24 cellular contexts compared by ENCODE assay signal in genomic region chr2:65869286-65869685, GRCh38.
DNase-seq lines count a peak whose midpoint lies in the region; ATAC-seq and TF ChIP-seq lines count a peak whose summit lies in the region.
"Had no signal": no experiment of that assay in that cellular context is flagged by ENCODE, and none has a peak within 500 bp of the region (broad histone marks: within the 10 kb centered on the region; RNA-seq: fewer than 3 reads in every experiment).

No MANE protein-coding gene starts in this region.

- H3K9me3 Mint-ChIP-seq in neural progenitor cell = no peaks in the 10 kb centered on the region
- H3K9me3 Mint-ChIP-seq: CD8-positive, alpha-beta memory T cell had no signal

- no peaks in the 10 kb centered on the region for H4K20me1 ChIP-seq in neural progenitor cell (ENCODE audit: low read depth)
- H4K20me1 ChIP-seq: BLaER1 had no signal

- H3K36me3 ChIP-seq in parathyroid adenoma (ENCODE audit: control insufficient read depth, insufficient read depth, low read length) = no peaks in the 10 kb centered on the region
- no peaks in the 10 kb centered on the region for H3K36me3 ChIP-seq in neural progenitor cell
- H3K36me3 ChIP-seq: BLaER1 had no signal

- no peaks in the 10 kb centered on the region for H3K4me1 ChIP-seq in parathyroid adenoma
- H3K4me1 ChIP-seq in neural progenitor cell = peaks cover 3% of the 10 kb centered on the region
- H3K4me1 ChIP-seq: A549, BLaER1 had no signal

- H3K27ac Mint-ChIP-seq in neural progenitor cell = no peak overlapping the region
- H3K27ac Mint-ChIP-seq: B cell; CD14-positive monocyte; CD4-positive, alpha-beta memory T cell; CD4-positive, CD25-positive, alpha-beta regulatory T cell; CD8-positive, alpha-beta memory T cell had no signal

- H3K4me1 Mint-ChIP-seq in neural progenitor cell = peaks cover 13% of the 10 kb centered on the region
- H3K4me1 Mint-ChIP-seq: B cell; CD14-positive monocyte; CD4-positive, alpha-beta memory T cell; CD4-positive, CD25-positive, alpha-beta regulatory T cell; CD8-positive, alpha-beta memory T cell had no signal

- TF ChIP-seq CTCF in parathyroid adenoma (IDR thresholded peaks at IDR 0.05) (no peak), neural progenitor cell (IDR thresholded peaks at IDR 0.05) (no peak)

- no peak overlapping the region for H3K4me2 ChIP-seq in parathyroid adenoma (ENCODE audit: low read length)
- no peak overlapping the region for H3K4me2 ChIP-seq in neural progenitor cell
- H3K4me2 ChIP-seq: A549, BLaER1 had no signal

- H3K4me3 ChIP-seq in parathyroid adenoma (ENCODE audit: low read depth, low read length) (no peak overlapping the region), neural progenitor cell (no peak overlapping the region)
- H3K4me3 ChIP-seq: A549, BLaER1 had no signal

- H3K27me3 ChIP-seq in parathyroid adenoma (ENCODE audit: control insufficient read depth, insufficient read depth, low read length) = no peaks in the 10 kb centered on the region
- H3K27me3 ChIP-seq in neural progenitor cell = no peaks in the 10 kb centered on the region
- H3K27me3 ChIP-seq: BLaER1 had no signal

- no peak overlapping the region for H3K4me3 Mint-ChIP-seq in neural progenitor cell
- H3K4me3 Mint-ChIP-seq: B cell; CD14-positive monocyte; CD4-positive, alpha-beta memory T cell; CD4-positive, CD25-positive, alpha-beta regulatory T cell; CD8-positive, alpha-beta memory T cell had no signal

- DNase-seq in ELF-1 (ENCODE audit: low read depth, low spot score) (peak; percentile 11), head of caudate nucleus (peak in 27 of 42 donors; percentile 10 to 62 (median 30)), neural progenitor cell (ENCODE audit: low spot score) (no peak), activated gamma-delta T cell (lab: John Stamatoyannopoulos, UW) (no peak)
- DNase-seq: AML-193; C1 segment of cervical spinal cord; CD4-positive, alpha-beta memory T cell; CD4-positive, CD25-positive, alpha-beta regulatory T cell; CD8-positive, alpha-beta memory T cell; COR-L47; DMS 273 treated with DMSO at 0.1 percent for 48 hours; DMS153; DMS53; DMS79; DND-41; EL; GF-D8 had no signal

- H3K79me2 ChIP-seq in parathyroid adenoma = no peaks in the 10 kb centered on the region
- no peaks in the 10 kb centered on the region for H3K79me2 ChIP-seq in neural progenitor cell (ENCODE audit: low read depth)

- H3K27ac ChIP-seq in parathyroid adenoma = no peak overlapping the region
- H3K27ac ChIP-seq in neural progenitor cell = no peak overlapping the region
- H3K27ac ChIP-seq: 22Rv1, A549, BLaER1 had no signal

- H3K36me3 Mint-ChIP-seq in neural progenitor cell = no peaks in the 10 kb centered on the region
- H3K36me3 Mint-ChIP-seq: CD14-positive monocyte; CD4-positive, alpha-beta memory T cell; CD4-positive, CD25-positive, alpha-beta regulatory T cell; CD8-positive, alpha-beta memory T cell had no signal

- peaks cover 4% of the 10 kb centered on the region for H3K27me3 Mint-ChIP-seq in neural progenitor cell (ENCODE audit: insufficient read depth, low read depth)
- H3K27me3 Mint-ChIP-seq: CD4-positive, CD25-positive, alpha-beta regulatory T cell had no signal

- intact Hi-C loops in head of caudate nucleus (cut with DNase I) = no loop called here

- H3K9me3 ChIP-seq in parathyroid adenoma (ENCODE audit: control insufficient read depth, low read length) (no peaks in the 10 kb centered on the region), neural progenitor cell (ENCODE audit: low read depth) (no peaks in the 10 kb centered on the region)
- H3K9me3 ChIP-seq: A549, BLaER1 had no signal

- H3K9ac ChIP-seq in parathyroid adenoma (no peak overlapping the region), neural progenitor cell (no peak overlapping the region)
- H3K9ac ChIP-seq: BLaER1 had no signal

- ATAC-seq in HG02852 (IDR thresholded peaks at IDR 0.05; ENCODE audit: unreplicated experiment) = no peak
- ATAC-seq: A549 had no signal

- no peaks in the 10 kb centered on the region for H3F3A ChIP-seq in neural progenitor cell (ENCODE audit: low read depth)

- H2AFZ ChIP-seq in parathyroid adenoma (peak overlapping the region; percentile 48), neural progenitor cell (replicated peaks) (no peak overlapping the region)

Comparison
In these comparisons a context has a peak if more than half of its experiments do, and no peak if none do; other contexts are left out.
1. DNase-seq: peak in ELF-1 (single experiment) and head of caudate nucleus (27 of 42); none in neural progenitor cell (single experiment) and activated gamma-delta T cell (single experiment).